ENCODE assay signal across 33 cellular contexts in the genomic region with DNA sequence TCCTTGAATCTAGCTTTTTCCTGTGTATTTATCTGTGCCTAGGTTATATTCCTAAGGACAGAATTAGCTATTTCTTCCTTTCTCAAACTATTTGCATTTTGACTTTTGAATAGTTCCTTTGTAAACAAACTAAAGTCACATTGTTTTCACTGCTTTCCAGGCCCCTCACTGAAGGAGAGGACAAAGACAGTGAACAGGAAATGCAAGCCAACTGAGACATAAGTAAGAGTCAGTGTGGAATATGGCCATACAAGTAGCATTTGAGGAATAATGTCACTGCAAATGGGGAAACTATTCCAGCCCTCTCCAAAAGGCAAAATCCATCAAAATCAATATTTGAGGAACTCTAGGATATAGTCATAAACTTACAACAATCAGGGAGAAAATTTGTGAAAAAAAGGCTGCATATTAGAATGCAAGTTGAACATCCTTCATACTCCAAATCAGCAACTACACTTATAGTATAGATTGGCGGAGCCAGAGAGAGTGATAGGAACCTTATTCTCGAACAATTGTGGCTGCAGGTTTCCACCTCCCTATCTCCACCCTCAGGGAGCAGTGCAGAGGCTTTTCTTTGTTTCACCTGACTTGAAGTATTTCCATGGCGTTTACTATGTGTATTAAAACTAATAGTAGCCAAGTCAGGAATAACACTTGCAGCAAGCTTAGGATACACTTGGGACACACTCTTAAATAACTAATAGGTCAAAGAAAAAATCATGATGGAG.
"Had no signal": no experiment of that assay in that cellular context is flagged by ENCODE, and none has a peak within 500 bp of the region (broad histone marks: within the 10 kb centered on the region; RNA-seq: fewer than 3 reads in every experiment).

No MANE protein-coding gene starts in this region.

- ATAC-seq: activated CD8-positive, alpha-beta memory T cell treated with anti-CD3 and anti-CD28 coated beads, Interleukin-2, amount 10 ng/mL, durations not matched to agents 7 days and 5 days; activated CD8-positive, alpha-beta T cell treated with anti-CD3 and anti-CD28 coated beads, Interleukin-2, amount 10 ng/mL, durations not matched to agents 7 days and 5 days; activated T-cell treated with anti-CD3 and anti-CD28 coated beads, Interleukin-2, amount 50 U/mL, for 72 hours; body of pancreas; gastroesophageal sphincter; stimulated activated naive B cell treated with anti-CD40 and anti-IgM and Interleukin-4, amounts not matched to agents 10 μg/mL and 1 μg/mL and 100 μg/mL, for 72 hours had no signal

- H3K9ac ChIP-seq: parathyroid adenoma had no signal

- H3K79me2 ChIP-seq: parathyroid adenoma had no signal

- H3K4me1 Mint-ChIP-seq: activated CD8-positive, alpha-beta memory T cell treated with anti-CD3 and anti-CD28 coated beads, Interleukin-2, amount 10 ng/mL, durations not matched to agents 7 days and 5 days; mesothelial cell of epicardium; naive B cell; nephron progenitor cell; stimulated activated naive B cell treated with anti-CD40 and anti-IgM and Interleukin-4, amounts not matched to agents 10 μg/mL and 1 μg/mL and 100 μg/mL, for 72 hours had no signal

- H3K36me3 ChIP-seq: adrenal gland, gastroesophageal sphincter, left ventricle myocardium inferior, right atrium auricular region, stomach, suprapubic skin, tibial artery had no signal

- H3K4me3 Mint-ChIP-seq: activated CD8-positive, alpha-beta memory T cell treated with anti-CD3 and anti-CD28 coated beads, Interleukin-2, amount 10 ng/mL, durations not matched to agents 7 days and 5 days; activated CD8-positive, alpha-beta T cell treated with anti-CD3 and anti-CD28 coated beads, Interleukin-2, amount 10 ng/mL, durations not matched to agents 7 days and 5 days; activated naive CD8-positive, alpha-beta T cell; activated T-cell treated with anti-CD3 and anti-CD28 coated beads, Interleukin-2, amount 50 U/mL, for 72 hours; mesothelial cell of epicardium; naive B cell; nephron progenitor cell; stimulated activated naive B cell treated with anti-CD40 and anti-IgM and Interleukin-4, amounts not matched to agents 10 μg/mL and 1 μg/mL and 100 μg/mL, for 72 hours; T-helper 1 cell treated with Interleukin-12 subunit alpha and Interleukin-12 subunit beta and Interleukin-4 antibody, amounts not matched to agents 30 μg/mL and 1 μg/mL, for 36 hours had no signal

- H3K27ac Mint-ChIP-seq: activated CD8-positive, alpha-beta memory T cell treated with anti-CD3 and anti-CD28 coated beads, Interleukin-2, amount 10 ng/mL, durations not matched to agents 7 days and 5 days; activated CD8-positive, alpha-beta T cell treated with anti-CD3 and anti-CD28 coated beads, Interleukin-2, amount 10 ng/mL, durations not matched to agents 7 days and 5 days; activated naive CD8-positive, alpha-beta T cell; activated T-cell treated with anti-CD3 and anti-CD28 coated beads, Interleukin-2, amount 50 U/mL, for 72 hours; mesothelial cell of epicardium; naive B cell; nephron progenitor cell; stimulated activated naive B cell treated with anti-CD40 and anti-IgM and Interleukin-4, amounts not matched to agents 10 μg/mL and 1 μg/mL and 100 μg/mL, for 72 hours; T-helper 1 cell treated with Interleukin-12 subunit alpha and Interleukin-12 subunit beta and Interleukin-4 antibody, amounts not matched to agents 30 μg/mL and 1 μg/mL, for 36 hours had no signal

- H3K27ac ChIP-seq: adrenal gland, body of pancreas, gastroesophageal sphincter, left ventricle myocardium inferior, parathyroid adenoma, right atrium auricular region, stomach, suprapubic skin, tibial artery had no signal

- H3K9me3 ChIP-seq: adrenal gland, body of pancreas, gastroesophageal sphincter, right atrium auricular region, stomach, suprapubic skin, tibial artery had no signal

- H3K4me1 ChIP-seq: adrenal gland, body of pancreas, gastroesophageal sphincter, left ventricle myocardium inferior, parathyroid adenoma, right atrium auricular region, stomach, suprapubic skin, tibial artery had no signal

- H3K27me3 Mint-ChIP-seq: activated CD8-positive, alpha-beta memory T cell treated with anti-CD3 and anti-CD28 coated beads, Interleukin-2, amount 10 ng/mL, durations not matched to agents 7 days and 5 days; activated naive CD8-positive, alpha-beta T cell; naive B cell; stimulated activated naive B cell treated with anti-CD40 and anti-IgM and Interleukin-4, amounts not matched to agents 10 μg/mL and 1 μg/mL and 100 μg/mL, for 72 hours had no signal

- H3K9me3 Mint-ChIP-seq: nephron progenitor cell had no signal

- DNase-seq: activated CD4-positive, alpha-beta T cell treated with anti-CD3 and anti-CD28 coated beads for 1 hour; activated CD8-positive, alpha-beta memory T cell treated with anti-CD3 and anti-CD28 coated beads, Interleukin-2, amount 10 ng/mL, durations not matched to agents 7 days and 5 days; activated CD8-positive, alpha-beta T cell treated with anti-CD3 and anti-CD28 coated beads, Interleukin-2, amount 10 ng/mL, durations not matched to agents 7 days and 5 days; activated naive CD4-positive, alpha-beta T cell treated with Interleukin-2 at 50 U/mL for 16 hours; activated T-cell treated with anti-CD3 and anti-CD28 coated beads, Interleukin-2, amount 50 U/mL, for 72 hours; adrenal gland; aorta; body of pancreas; dermis blood vessel endothelial cell; effector CD8-positive, alpha-beta T cell; erythroblast; head of caudate nucleus; hippocampal formation; islet precursor cell; left ventricle myocardium inferior; naive B cell; nephron progenitor cell; occipital lobe; stimulated activated CD4-positive, alpha-beta T cell treated with anti-CD3 and anti-CD28 coated beads, Interleukin-15, amount 100 ng/mL, for 24 hours; stimulated activated CD4-positive, alpha-beta T cell treated with anti-CD3 and anti-CD28 coated beads, Interleukin-2, amount 100 ng/mL, for 24 hours; stimulated activated naive B cell treated with anti-CD40 and anti-IgM and Interleukin-4, amounts not matched to agents 10 μg/mL and 1 μg/mL and 100 μg/mL, for 72 hours; stomach; SW 1271; T-helper 9 cell; tibial artery had no signal

- H3K27me3 ChIP-seq: adrenal gland, body of pancreas, gastroesophageal sphincter, right atrium auricular region, stomach, suprapubic skin, tibial artery had no signal

- H3K4me3 ChIP-seq: adrenal gland, body of pancreas, gastroesophageal sphincter, left ventricle myocardium inferior, lung, right atrium auricular region, stomach, suprapubic skin, tibial artery had no signal

- H2AFZ ChIP-seq: parathyroid adenoma had no signal

- H3K36me3 Mint-ChIP-seq: activated CD8-positive, alpha-beta memory T cell treated with anti-CD3 and anti-CD28 coated beads, Interleukin-2, amount 10 ng/mL, durations not matched to agents 7 days and 5 days; activated naive CD8-positive, alpha-beta T cell; mesothelial cell of epicardium; naive B cell; stimulated activated naive B cell treated with anti-CD40 and anti-IgM and Interleukin-4, amounts not matched to agents 10 μg/mL and 1 μg/mL and 100 μg/mL, for 72 hours had no signal
